In genomic region chr17:43958953-43959352, GRCh38 we compare ENCODE assay signal across 1 cellular context.
TF ChIP-seq lines count a peak whose summit lies in the region.

No MANE protein-coding gene starts in this region.

TF ChIP-seq in IMR-90, 13 proteins besides CTCF, POLR2A, EP300 and RAD21 (continued from another document):
- TF ChIP-seq FOS (IDR thresholded peaks at IDR 0.05; ENCODE audit: low read depth, low read length) (peak; percentile 37; the same call in 1 of the 2 replicates), MXI1 (IDR thresholded peaks at IDR 0.05; ENCODE audit: borderline replicate concordance, low read depth, low read length) (no peak), BHLHE40 (IDR thresholded peaks at IDR 0.05; ENCODE audit: low read depth, low read length) (peak; percentile 32; the same call in 1 of the 2 replicates), MAZ (IDR thresholded peaks at IDR 0.05; ENCODE audit: borderline replicate concordance, low read depth, low read length) (no peak), RFX5 (IDR thresholded peaks at IDR 0.05; ENCODE audit: low read depth, low read length) (no peak), CEBPB (IDR thresholded peaks at IDR 0.05; ENCODE audit: low read depth, low read length) (no peak), NFE2L2 (IDR thresholded peaks at IDR 0.05; ENCODE audit: low read depth, low read length) (no peak), CHD1 (IDR thresholded peaks at IDR 0.05; ENCODE audit: low read depth, low read length) (no peak), ELK1 (IDR thresholded peaks at IDR 0.05; ENCODE audit: borderline replicate concordance, low read depth, low read length) (no peak), RCOR1 (IDR thresholded peaks at IDR 0.05; ENCODE audit: insufficient replicate concordance, low read length) (no peak), MAFK (IDR thresholded peaks at IDR 0.05; ENCODE audit: low read depth, low read length) (0 out of 2 replicates have a peak, but pooled peaks have one; percentile 20)
- TF ChIP-seq, protein P1, sequence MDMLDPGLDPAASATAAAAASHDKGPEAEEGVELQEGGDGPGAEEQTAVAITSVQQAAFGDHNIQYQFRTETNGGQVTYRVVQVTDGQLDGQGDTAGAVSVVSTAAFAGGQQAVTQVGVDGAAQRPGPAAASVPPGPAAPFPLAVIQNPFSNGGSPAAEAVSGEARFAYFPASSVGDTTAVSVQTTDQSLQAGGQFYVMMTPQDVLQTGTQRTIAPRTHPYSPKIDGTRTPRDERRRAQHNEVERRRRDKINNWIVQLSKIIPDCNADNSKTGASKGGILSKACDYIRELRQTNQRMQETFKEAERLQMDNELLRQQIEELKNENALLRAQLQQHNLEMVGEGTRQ (IDR thresholded peaks at IDR 0.05; ENCODE audit: low read depth, low read length), result no peak
TF ChIP-seq in IMR-90: peak in this region for 3.
